ENCODE assay signal across 9 cellular contexts in genomic region chr5:138282918-138283742, GRCh38. TPM values are rescaled to one million over a fixed set of nuclear protein-coding genes. Genes with fewer than 3 reads are reported as not detected.
A peak's percentile ranks its signal among the peaks of the same experiment; 100 is the strongest.
DNase-seq lines count a peak whose midpoint lies in the region; ATAC-seq and TF ChIP-seq lines count a peak whose summit lies in the region.
"Had no signal": no experiment of that assay in that cellular context is flagged by ENCODE, and none has a peak within 500 bp of the region (broad histone marks: within the 10 kb centered on the region; RNA-seq: fewer than 3 reads in every experiment).

No MANE protein-coding gene starts in this region.

- DNase-seq in SIG-M5 treated with dmso at 0.1 percent for 504 hours (lab: John Stamatoyannopoulos, UW; ENCODE audit: unreplicated experiment) (peak; percentile 68), SIG-M5 (lab: John Stamatoyannopoulos, UW) (no peak), NAMALWA (ENCODE audit: low spot score) (peak; percentile 59), right cardiac atrium (peak; percentile 38 to 59 (median 59)), natural killer cell (no peak)
- peak; percentile 31 for DNase-seq in activated CD8-positive, alpha-beta T cell treated with anti-CD3 and anti-CD28 coated beads, Interleukin-2, amount 10 ng/mL, durations not matched to agents 7 days and 5 days

- 67% methylated on average over 7 of the region's 7 CpGs for WGBS in right cardiac atrium

- no peak overlapping the region for H3K4me3 Mint-ChIP-seq in activated CD8-positive, alpha-beta T cell treated with anti-CD3 and anti-CD28 coated beads, Interleukin-2, amount 10 ng/mL, durations not matched to agents 7 days and 5 days
- no peak overlapping the region for H3K4me3 Mint-ChIP-seq in stimulated activated memory B cell treated with anti-CD40 and anti-IgM and Interleukin-4, amounts not matched to agents 10 μg/mL and 1 μg/mL and 100 μg/mL, for 72 hours
- H3K4me3 Mint-ChIP-seq in natural killer cell: no peak overlapping the region
- H3K4me3 Mint-ChIP-seq: activated naive CD8-positive, alpha-beta T cell had no signal

- no peaks in the 10 kb centered on the region for H3K9me3 ChIP-seq in right cardiac atrium (ENCODE audit: control insufficient read depth, low read length)

- no peaks in the 10 kb centered on the region for H3K27me3 Mint-ChIP-seq in activated CD8-positive, alpha-beta T cell treated with anti-CD3 and anti-CD28 coated beads, Interleukin-2, amount 10 ng/mL, durations not matched to agents 7 days and 5 days (ENCODE audit: low read depth)
- no peaks in the 10 kb centered on the region for H3K27me3 Mint-ChIP-seq in stimulated activated memory B cell treated with anti-CD40 and anti-IgM and Interleukin-4, amounts not matched to agents 10 μg/mL and 1 μg/mL and 100 μg/mL, for 72 hours
- no peaks in the 10 kb centered on the region for H3K27me3 Mint-ChIP-seq in natural killer cell (ENCODE audit: low read depth in 2 of 2)
- H3K27me3 Mint-ChIP-seq: activated naive CD8-positive, alpha-beta T cell had no signal

- H3K4me1 ChIP-seq in right cardiac atrium (ENCODE audit: control insufficient read depth, insufficient read depth, low read length): no peaks in the 10 kb centered on the region

- H3K27me3 ChIP-seq in right cardiac atrium (ENCODE audit: control insufficient read depth, insufficient read depth): no peaks in the 10 kb centered on the region

- no peak overlapping the region for H3K27ac ChIP-seq in right cardiac atrium (ENCODE audit: low read length)

- peak; percentile 49 for ATAC-seq in activated CD8-positive, alpha-beta T cell treated with anti-CD3 and anti-CD28 coated beads, Interleukin-2, amount 10 ng/mL, durations not matched to agents 7 days and 5 days
- ATAC-seq in right cardiac atrium (peak; percentile 86 to 88), GM18873 (IDR thresholded peaks at IDR 0.05; ENCODE audit: low FRiP score, unreplicated experiment) (no peak), natural killer cell (no peak)
- peak; percentile 41 for ATAC-seq in stimulated activated memory B cell treated with anti-CD40 and anti-IgM and Interleukin-4, amounts not matched to agents 10 μg/mL and 1 μg/mL and 100 μg/mL, for 72 hours

- peaks cover 4% of the 10 kb centered on the region for H3K4me1 Mint-ChIP-seq in activated CD8-positive, alpha-beta T cell treated with anti-CD3 and anti-CD28 coated beads, Interleukin-2, amount 10 ng/mL, durations not matched to agents 7 days and 5 days (ENCODE audit: low read depth)
- peaks cover 6% of the 10 kb centered on the region for H3K4me1 Mint-ChIP-seq in stimulated activated memory B cell treated with anti-CD40 and anti-IgM and Interleukin-4, amounts not matched to agents 10 μg/mL and 1 μg/mL and 100 μg/mL, for 72 hours
- no peaks in the 10 kb centered on the region for H3K4me1 Mint-ChIP-seq in natural killer cell

- H3K9me3 Mint-ChIP-seq in activated CD8-positive, alpha-beta T cell treated with anti-CD3 and anti-CD28 coated beads, Interleukin-2, amount 10 ng/mL, durations not matched to agents 7 days and 5 days (ENCODE audit: insufficient read depth): no peaks in the 10 kb centered on the region
- no peaks in the 10 kb centered on the region for H3K9me3 Mint-ChIP-seq in stimulated activated memory B cell treated with anti-CD40 and anti-IgM and Interleukin-4, amounts not matched to agents 10 μg/mL and 1 μg/mL and 100 μg/mL, for 72 hours
- no peaks in the 10 kb centered on the region for H3K9me3 Mint-ChIP-seq in natural killer cell

- POLR2A ChIA-PET in activated CD8-positive, alpha-beta T cell treated with anti-CD3 and anti-CD28 coated beads, Interleukin-2, amount 10 ng/mL, durations not matched to agents 7 days and 5 days (lab: Charles Lee): no interaction called here

- peaks cover 20% of the 10 kb centered on the region for H3K36me3 Mint-ChIP-seq in activated CD8-positive, alpha-beta T cell treated with anti-CD3 and anti-CD28 coated beads, Interleukin-2, amount 10 ng/mL, durations not matched to agents 7 days and 5 days (ENCODE audit: low read depth)
- no peaks in the 10 kb centered on the region for H3K36me3 Mint-ChIP-seq in stimulated activated memory B cell treated with anti-CD40 and anti-IgM and Interleukin-4, amounts not matched to agents 10 μg/mL and 1 μg/mL and 100 μg/mL, for 72 hours
- no peaks in the 10 kb centered on the region for H3K36me3 Mint-ChIP-seq in natural killer cell
- H3K36me3 Mint-ChIP-seq: activated naive CD8-positive, alpha-beta T cell had no signal

- H3K4me3 ChIP-seq in right cardiac atrium (ENCODE audit: low read length): no peak overlapping the region

- no peak for TF ChIP-seq CTCF in natural killer cell (IDR thresholded peaks at IDR 0.05)

- H3K27ac Mint-ChIP-seq in activated CD8-positive, alpha-beta T cell treated with anti-CD3 and anti-CD28 coated beads, Interleukin-2, amount 10 ng/mL, durations not matched to agents 7 days and 5 days: no peak overlapping the region
- no peak overlapping the region for H3K27ac Mint-ChIP-seq in stimulated activated memory B cell treated with anti-CD40 and anti-IgM and Interleukin-4, amounts not matched to agents 10 μg/mL and 1 μg/mL and 100 μg/mL, for 72 hours
- H3K27ac Mint-ChIP-seq in natural killer cell: no peak overlapping the region
- H3K27ac Mint-ChIP-seq: activated naive CD8-positive, alpha-beta T cell had no signal

- CTCF ChIA-PET in activated CD8-positive, alpha-beta T cell treated with anti-CD3 and anti-CD28 coated beads, Interleukin-2, amount 10 ng/mL, durations not matched to agents 7 days and 5 days (lab: Charles Lee): interaction anchor here (0.7 to 1.1 kb wide), 6 partner anchors 51 to 265 kb away, joined by 3 to 6 read pairs (median 4); partner anchors contain the start of genes CDC23 and KIF20A

- intact Hi-C loops in right cardiac atrium (cut with DNase I) (loop anchor here in 3 of 4 donors (5.0 kb wide), 1 partner anchor 61 kb away; no protein-coding TSS in a partner anchor), natural killer cell (cut with micrococcal nuclease) (no loop called here)

RNA-seq across cellular contexts. Expression of gene GFRA3, which starts 8.7 kb away (rescaled TPM):
- total RNA-seq in activated CD8-positive, alpha-beta T cell treated with anti-CD3 and anti-CD28 coated beads, Interleukin-2, amount 10 ng/mL, durations not matched to agents 7 days and 5 days: under 1 TPM; 0.16 to 0.18 TPM
- 1 to 10 TPM; 1.0 to 1.9 (median 1.5) TPM for total RNA-seq in right cardiac atrium
- polyA plus RNA-seq in right cardiac atrium: 2.5 TPM
- total RNA-seq in natural killer cell: not detected

RNA-seq across cellular contexts. Expression of gene CDC25C, which starts 48.5 kb away (rescaled TPM):
- 10 to 100 TPM; 15.0 to 18.3 TPM for total RNA-seq in activated CD8-positive, alpha-beta T cell treated with anti-CD3 and anti-CD28 coated beads, Interleukin-2, amount 10 ng/mL, durations not matched to agents 7 days and 5 days
- total RNA-seq in right cardiac atrium: under 1 TPM in 2 of 4 donors, not detected in 2; 0.26 to 0.29 TPM
- not detected for polyA plus RNA-seq in right cardiac atrium
- under 1 TPM in 2 of 3 donors, not detected in 1; 0.47 to 0.48 TPM for total RNA-seq in natural killer cell

RNA-seq across cellular contexts. Expression of gene FAM53C, which starts 54.9 kb away (rescaled TPM):
- total RNA-seq in activated CD8-positive, alpha-beta T cell treated with anti-CD3 and anti-CD28 coated beads, Interleukin-2, amount 10 ng/mL, durations not matched to agents 7 days and 5 days: 10 to 100 TPM; 26.9 to 29.9 TPM
- total RNA-seq in right cardiac atrium: 10 to 100 TPM; 20.2 to 25.0 (median 22.8) TPM
- 16.9 TPM for polyA plus RNA-seq in right cardiac atrium
- total RNA-seq in natural killer cell: 100 to 1,000 TPM in 1 of 3 donors, 10 to 100 TPM in 2; 65.1 to 140 (median 73.6) TPM

Comparison
In these comparisons a context has a peak if more than half of its experiments do, and no peak if none do; other contexts are left out.
1. DNase-seq: peak in SIG-M5 treated with dmso at 0.1 percent for 504 hours (single experiment), NAMALWA (single experiment), activated CD8-positive, alpha-beta T cell treated with anti-CD3 and anti-CD28 coated beads, Interleukin-2, amount 10 ng/mL, durations not matched to agents 7 days and 5 days (single experiment) and right cardiac atrium (3 of 3); none in SIG-M5 (single experiment) and natural killer cell (single experiment).
2. ATAC-seq: peak in activated CD8-positive, alpha-beta T cell treated with anti-CD3 and anti-CD28 coated beads, Interleukin-2, amount 10 ng/mL, durations not matched to agents 7 days and 5 days (single experiment), right cardiac atrium (2 of 2) and stimulated activated memory B cell treated with anti-CD40 and anti-IgM and Interleukin-4, amounts not matched to agents 10 μg/mL and 1 μg/mL and 100 μg/mL, for 72 hours (single experiment); none in GM18873 (single experiment) and natural killer cell (0 of 3).
3. RNA of gene CDC25C, which starts 48.5 kb away (total RNA-seq): 15.0 to 18.3 TPM in activated CD8-positive, alpha-beta T cell treated with anti-CD3 and anti-CD28 coated beads, Interleukin-2, amount 10 ng/mL, durations not matched to agents 7 days and 5 days; 0.47 to 0.48 TPM in natural killer cell and 0.26 to 0.29 TPM in right cardiac atrium; every median in the first group is over 10 times any median in the second.